8 cellular contexts compared by ENCODE assay signal in the genomic region with DNA sequence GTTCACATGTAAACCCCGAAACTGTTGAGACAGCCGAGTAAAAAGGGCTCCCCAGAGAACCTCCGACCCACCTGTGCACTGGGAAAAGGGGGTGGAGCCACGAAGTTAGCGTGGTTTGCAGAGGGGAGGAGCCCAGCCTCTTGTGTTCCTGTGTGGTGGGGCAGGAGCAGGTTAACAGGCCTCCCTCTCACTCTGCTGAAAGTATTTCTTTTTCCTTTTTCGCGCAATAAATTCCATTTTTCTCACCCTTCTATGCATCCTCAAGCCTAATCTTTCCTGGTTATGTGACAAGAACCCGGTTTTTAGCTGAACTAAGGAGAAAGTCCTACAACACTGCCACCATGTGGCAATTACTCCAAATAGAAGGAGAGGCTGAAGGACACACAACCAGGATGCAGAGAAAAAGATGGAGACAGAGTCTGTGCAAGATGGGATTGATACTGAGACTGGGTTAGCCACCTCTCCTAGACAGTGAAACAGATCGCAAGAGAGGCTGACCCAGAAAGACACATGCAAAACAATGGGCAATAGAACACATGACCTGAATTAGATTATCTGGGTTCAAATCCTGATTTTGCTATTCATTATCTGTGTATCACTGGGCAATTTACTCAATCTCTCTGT.
A peak's percentile ranks its signal among the peaks of the same experiment; 100 is the strongest.
DNase-seq lines count a peak whose midpoint lies in the region; ATAC-seq and TF ChIP-seq lines count a peak whose summit lies in the region.

No MANE protein-coding gene starts in this region.

- H3K27ac ChIP-seq in left ventricle myocardium inferior (replicated peaks), result no peak overlapping the region
- H3K27ac ChIP-seq in rectal smooth muscle tissue (ENCODE audit: low read depth, low read length), result no peak overlapping the region

- peak overlapping the region; percentile 55 for H3K4me3 ChIP-seq in adipocyte (ENCODE audit: low read length)
- peak overlapping the region; percentile 39 for H3K4me3 ChIP-seq in left ventricle myocardium inferior
- H3K4me3 ChIP-seq in rectal smooth muscle tissue (ENCODE audit: low read length), result peak overlapping the region; percentile 62

- ATAC-seq in GM21576 (IDR thresholded peaks at IDR 0.05; ENCODE audit: unreplicated experiment), result peak; percentile 78

- peak; percentile 67 for TF ChIP-seq CTCF in left ventricle myocardium inferior (IDR thresholded peaks at IDR 0.05; ENCODE audit: borderline replicate concordance)

- H3K9ac ChIP-seq in adipocyte (ENCODE audit: low read length), result no peak overlapping the region
- H3K9ac ChIP-seq in rectal smooth muscle tissue (ENCODE audit: low read length), result no peak overlapping the region

- intact Hi-C loops in left ventricle myocardium inferior (cut with micrococcal nuclease), result no loop called here

- H3K4me1 ChIP-seq in adipocyte (ENCODE audit: control insufficient read depth, insufficient read depth, low read length), result peaks cover 3% of the 10 kb centered on the region
- peaks cover 4% of the 10 kb centered on the region for H3K4me1 ChIP-seq in left ventricle myocardium inferior
- H3K4me1 ChIP-seq in rectal smooth muscle tissue (ENCODE audit: control insufficient read depth, insufficient read depth, low read length), result no peaks in the 10 kb centered on the region

- no peaks in the 10 kb centered on the region for H3K36me3 ChIP-seq in adipocyte (ENCODE audit: control insufficient read depth, insufficient read depth, low read length, severe bottlenecking)
- H3K36me3 ChIP-seq in left ventricle myocardium inferior, result no peaks in the 10 kb centered on the region
- no peaks in the 10 kb centered on the region for H3K36me3 ChIP-seq in rectal smooth muscle tissue (ENCODE audit: control insufficient read depth, insufficient read depth, low read length)

- peaks cover 33% of the 10 kb centered on the region for H3K27me3 ChIP-seq in adipocyte (replicated peaks; ENCODE audit: control insufficient read depth, insufficient read depth, low read length)
- H3K27me3 ChIP-seq in left ventricle myocardium inferior (ENCODE audit: low read depth), result peaks cover 77% of the 10 kb centered on the region
- no peaks in the 10 kb centered on the region for H3K27me3 ChIP-seq in rectal smooth muscle tissue (ENCODE audit: control insufficient read depth, insufficient read depth, low read length)

- DNase-seq in Daoy (ENCODE audit: low read depth) (peak; percentile 69), LHCN-M2 (ENCODE audit: low read depth) (peak; percentile 65), RPMI7951 (ENCODE audit: low read depth) (peak; percentile 69), adipocyte (ENCODE audit: low read depth) (peak; percentile 88), left ventricle myocardium inferior (no peak), GF-D8 (lab: John Stamatoyannopoulos, UW) (no peak)

- no peaks in the 10 kb centered on the region for H3K9me3 ChIP-seq in adipocyte (ENCODE audit: control insufficient read depth, low read length)
- no peaks in the 10 kb centered on the region for H3K9me3 ChIP-seq in left ventricle myocardium inferior (replicated peaks)

Comparison
In these comparisons a context has a peak if more than half of its experiments do, and no peak if none do; other contexts are left out.
1. DNase-seq: peak in Daoy (single experiment), LHCN-M2 (single experiment), RPMI7951 (single experiment) and adipocyte (single experiment); none in left ventricle myocardium inferior (single experiment) and GF-D8 (single experiment).
2. Peak in every context shown above with its lines, with median percentiles within 50 percentile points of each other: H3K4me3 ChIP-seq.